Comparison of ENCODE assay signal across 20 cellular contexts in the genomic region with DNA sequence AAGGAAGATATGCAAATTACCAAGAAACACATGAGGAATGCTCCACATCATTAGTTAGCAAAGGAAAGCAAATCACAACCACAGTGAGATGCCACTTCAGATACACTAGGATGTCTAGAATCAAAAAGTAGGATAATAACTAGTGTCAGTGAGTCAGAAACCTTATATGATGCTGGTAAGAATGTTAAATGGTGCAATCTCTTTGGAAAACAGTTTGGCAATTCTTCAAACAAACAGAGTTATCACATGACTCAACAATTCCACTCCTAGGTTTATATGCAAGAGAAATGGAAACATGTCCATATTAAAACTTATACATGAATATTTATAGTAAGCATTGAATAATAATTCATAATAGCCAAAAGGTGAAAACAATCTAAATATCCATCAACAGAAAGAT.
"Had no signal": no experiment of that assay in that cellular context is flagged by ENCODE, and none has a peak within 500 bp of the region (broad histone marks: within the 10 kb centered on the region; RNA-seq: fewer than 3 reads in every experiment).

No MANE protein-coding gene starts in this region.

- H3K36me3 Mint-ChIP-seq: activated naive CD8-positive, alpha-beta T cell treated with anti-CD3 and anti-CD28 coated beads for 36 hours; brain; WTC11 had no signal

- H3K4me1 Mint-ChIP-seq: activated CD4-positive, alpha-beta T cell treated with anti-CD3 and anti-CD28 coated beads for 36 hours; activated naive CD8-positive, alpha-beta T cell treated with anti-CD3 and anti-CD28 coated beads for 36 hours; brain; nephron progenitor cell; WTC11 had no signal

- H3K27me3 Mint-ChIP-seq: activated CD4-positive, alpha-beta T cell treated with anti-CD3 and anti-CD28 coated beads for 36 hours; activated naive CD8-positive, alpha-beta T cell treated with anti-CD3 and anti-CD28 coated beads for 36 hours; brain had no signal

- H3K4me3 Mint-ChIP-seq: activated CD4-positive, alpha-beta T cell treated with anti-CD3 and anti-CD28 coated beads for 36 hours; activated naive CD8-positive, alpha-beta T cell treated with anti-CD3 and anti-CD28 coated beads for 36 hours; brain; nephron progenitor cell; T-helper 2 cell treated with Interferon-gamma antibody and Interleukin-4, amounts not matched to agents 5 μg/mL and 100 μg/mL, for 36 hours; WTC11 had no signal

- ATAC-seq: activated CD4-positive, alpha-beta T cell treated with anti-CD3 and anti-CD28 coated beads for 36 hours; gastrocnemius medialis; left lung; upper lobe of right lung; WTC11 had no signal

- H3K27ac Mint-ChIP-seq: activated CD4-positive, alpha-beta T cell treated with anti-CD3 and anti-CD28 coated beads for 36 hours; activated naive CD8-positive, alpha-beta T cell treated with anti-CD3 and anti-CD28 coated beads for 36 hours; brain; nephron progenitor cell; T-helper 2 cell treated with Interferon-gamma antibody and Interleukin-4, amounts not matched to agents 5 μg/mL and 100 μg/mL, for 36 hours; WTC11 had no signal

- H3K9me3 Mint-ChIP-seq: nephron progenitor cell had no signal

- DNase-seq: activated CD4-positive, alpha-beta T cell treated with anti-CD3 and anti-CD28 coated beads for 36 hours; activated CD4-positive, alpha-beta T cell treated with anti-CD3 and anti-CD28 coated beads, Interleukin-2, amount 50 U/mL, for 48 hours; activated naive CD8-positive, alpha-beta T cell treated with anti-CD3 and anti-CD28 coated beads for 36 hours; cortex of kidney; effector CD4-positive, alpha-beta T cell; gastrocnemius medialis; head of caudate nucleus; left lung; nephron progenitor cell; occipital lobe; posterior cingulate gyrus; retina; stimulated activated CD4-positive, alpha-beta T cell treated with anti-CD3 and anti-CD28 coated beads, Interleukin-12 subunit alpha, Interleukin-12 subunit beta, amount 100 ng/mL, for 4 hours; stimulated activated CD4-positive, alpha-beta T cell treated with anti-CD3 and anti-CD28 coated beads, Interleukin-1b, Interleukin-23, amount 100 ng/mL, for 48 hours; stimulated activated CD8-positive, alpha-beta memory T cell treated with anti-CD3 and anti-CD28 coated beads, Interleukin-4, amount 100 ng/mL, for 48 hours; stimulated activated naive CD4-positive, alpha-beta T cell; upper lobe of right lung had no signal
